In the genomic region with DNA sequence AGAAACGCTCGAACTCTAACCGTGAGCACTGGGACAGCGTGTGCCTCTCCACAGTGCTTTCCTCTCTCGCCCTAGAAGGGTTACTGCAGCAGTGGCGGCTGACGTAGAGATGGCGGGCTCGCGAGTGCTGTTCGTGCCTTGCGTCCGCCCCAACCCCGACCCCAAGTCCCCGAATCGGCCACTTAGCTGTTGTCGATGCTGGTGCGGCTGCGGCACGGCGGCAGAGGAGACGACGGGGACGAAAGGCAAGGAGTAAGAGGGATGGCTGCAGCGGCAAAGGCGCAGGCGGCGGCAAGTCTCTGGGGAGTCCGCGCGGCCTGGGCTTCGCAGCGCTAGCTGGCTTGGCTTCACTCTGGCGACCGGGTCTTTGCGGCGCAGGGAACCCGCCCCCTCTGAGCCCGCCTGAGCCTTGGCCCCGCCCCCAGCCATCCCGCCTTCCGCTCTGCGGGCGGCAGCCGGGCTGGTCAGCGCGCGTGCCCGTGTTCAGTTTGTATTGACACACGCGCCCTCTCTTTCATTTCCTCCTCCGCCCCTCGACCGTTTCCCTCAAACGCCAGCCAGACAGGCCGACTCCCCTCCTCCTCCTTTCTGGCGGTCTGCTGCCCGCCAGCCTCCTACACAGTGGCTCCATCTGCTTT, we compare ENCODE assay signal across 8 cellular contexts. TPM values are rescaled to one million over a fixed set of nuclear protein-coding genes. Genes with fewer than 3 reads are reported as not detected.
DNase-seq lines count a peak whose midpoint lies in the region; ATAC-seq and TF ChIP-seq lines count a peak whose summit lies in the region.

SPIN4 (minus strand) TSS at position 354 of the 638 bp plus-strand sequence. CDS start 513 bp downstream, outside the sequence.

- peaks cover 9% of the 10 kb centered on the region for H3K4me1 Mint-ChIP-seq in Caco-2 (ENCODE audit: low read depth, unreplicated experiment)

- H3K9me3 ChIP-seq in Caco-2 = no peaks in the 10 kb centered on the region

- H3K36me3 ChIP-seq in Caco-2 (ENCODE audit: control insufficient read depth, insufficient read depth, low read length) = no peaks in the 10 kb centered on the region

- peak within 1 kb of the TSS; percentile 89 for H3K27ac Mint-ChIP-seq in Caco-2 (ENCODE audit: unreplicated experiment)

- no peaks in the 10 kb centered on the region for H3K4me1 ChIP-seq in Caco-2

- intact Hi-C loops in Caco-2 (cut with micrococcal nuclease; ENCODE audit: unreplicated experiment) = loop anchor here (2.0 to 5.0 kb wide), 2 partner anchors 81 to 152 kb away; no protein-coding TSS in a partner anchor

- no peaks in the 10 kb centered on the region for H3K27me3 Mint-ChIP-seq in Caco-2 (ENCODE audit: insufficient read depth, unreplicated experiment)

- peak; percentile 92 for ATAC-seq in GM21360 (IDR thresholded peaks at IDR 0.05; ENCODE audit: unreplicated experiment)

- BruUV-seq in Caco-2 (replicated peaks; lab: Mats Ljungman, UMichigan) = no TSS peak

- POLR2A ChIA-PET in Caco-2 (lab: Charles Lee) = no interaction called here

- H3K4me3 Mint-ChIP-seq in Caco-2 (ENCODE audit: unreplicated experiment) = peak within 1 kb of the TSS; percentile 98

- peak within 1 kb of the TSS; percentile 67 for H3K4me3 ChIP-seq in Caco-2 (ENCODE audit: low read depth, low read length)

- DNase-seq in Caco-2 (peak; percentile 89), HT-29 (ENCODE audit: low spot score) (peak; percentile 85), NOMO-1 treated with dmso at 0.1 percent for 144 hours (lab: John Stamatoyannopoulos, UW; ENCODE audit: unreplicated experiment) (peak; percentile 74), epidermal melanocyte (ENCODE audit: insufficient read length, low spot score) (peak; percentile 59), middle frontal gyrus (ENCODE audit: extremely low spot score, low spot score) (peak; percentile 54)
- DNase-seq in activated CD8-positive, alpha-beta memory T cell treated with anti-CD3 and anti-CD28 coated beads, Interleukin-2, amount 50 U/mL, for 48 hours = peak; percentile 82
- DNase-seq in stimulated activated CD8-positive, alpha-beta memory T cell treated with anti-CD3 and anti-CD28 coated beads, Interleukin-2, amount 100 ng/mL, for 48 hours (ENCODE audit: low read depth in 2 of 2) = peak; percentile 60 to 66

- CTCF ChIA-PET in Caco-2 (lab: Charles Lee) = no interaction called here

- H3K27me3 ChIP-seq in Caco-2 (replicated peaks; ENCODE audit: control insufficient read depth, insufficient read depth, low read length) = no peaks in the 10 kb centered on the region

- no peaks in the 10 kb centered on the region for H3K9me3 Mint-ChIP-seq in Caco-2 (ENCODE audit: unreplicated experiment)

- peaks cover 6% of the 10 kb centered on the region for H3K36me3 Mint-ChIP-seq in Caco-2 (ENCODE audit: insufficient read depth, unreplicated experiment)

- no peak for TF ChIP-seq CTCF in Caco-2 (IDR thresholded peaks at IDR 0.05; ENCODE audit: insufficient read depth in 1 of 2, low read depth in 1 of 2, low read length in 1 of 2, severe bottlenecking in 1 of 2, unreplicated experiment in 1 of 2)

RNA-seq across cellular contexts. Expression of gene SPIN4, which starts in this region (rescaled TPM):
- 13.6 and 14.1 TPM in 2 replicates for total RNA-seq in Caco-2 (2022)
- total RNA-seq in HT-29 (2014; rRNA removed; shearing (Covaris generic)) = 2.5 and 3.2 TPM in 2 replicates

Comparison
In these comparisons a context has a peak if more than half of its experiments do, and no peak if none do; other contexts are left out.
1. Peak in every context shown above with its lines: DNase-seq, ATAC-seq and H3K4me3 ChIP-seq.